ENCODE assay signal across 10 cellular contexts in the genomic region with DNA sequence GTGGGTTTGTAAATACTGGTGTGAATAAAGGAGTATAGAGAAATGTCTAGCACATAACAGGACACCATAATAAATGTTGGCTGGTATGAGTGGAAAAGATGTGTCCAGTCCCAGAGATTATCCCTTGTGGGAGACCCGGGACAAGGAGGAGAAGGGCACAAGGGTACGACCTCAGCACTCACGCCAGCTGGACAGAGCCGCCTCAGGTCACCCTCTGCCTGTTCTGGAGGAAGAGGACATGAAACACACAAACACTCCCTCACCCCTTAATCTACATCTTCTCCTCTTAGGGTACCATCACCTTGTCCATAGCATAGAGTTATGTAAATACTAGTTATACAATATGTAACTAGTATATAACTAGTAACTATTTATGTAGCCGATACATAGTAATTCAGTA. TPM values are rescaled to one million over a fixed set of nuclear protein-coding genes. Genes with fewer than 3 reads are reported as not detected.
"Had no signal": no experiment of that assay in that cellular context is flagged by ENCODE, and none has a peak within 500 bp of the region (broad histone marks: within the 10 kb centered on the region; RNA-seq: fewer than 3 reads in every experiment).

No MANE protein-coding gene starts in this region.

- H3K9me3 ChIP-seq: HAP-1 had no signal

- H3K27ac ChIP-seq: GM23248 had no signal

- DNase-seq: GM23248, GOT3, H7, HFFc6, KG1 had no signal

- H3K9ac ChIP-seq: GM23248 had no signal

- H3K36me3 ChIP-seq: HAP-1 had no signal

- H3K4me1 ChIP-seq: HAP-1 had no signal

- H2AFZ ChIP-seq: GM23248 had no signal

- H3K4me3 ChIP-seq: GM23248, HAP-1, K562 had no signal

- ATAC-seq: HCT116, HepG2, K562 had no signal

RNA-seq across cellular contexts. Expression of a gene that starts 38.2 kb away (rescaled TPM):
- polyA plus RNA-seq: GM23248, HepG2, K562 had no signal

RNA-seq across cellular contexts. Expression of a gene that starts 56.8 kb away (rescaled TPM):
- polyA plus RNA-seq: GM23248, HepG2, IgD-negative memory B cell, K562 had no signal
